ENCODE assay signal across 13 cellular contexts in the genomic region with DNA sequence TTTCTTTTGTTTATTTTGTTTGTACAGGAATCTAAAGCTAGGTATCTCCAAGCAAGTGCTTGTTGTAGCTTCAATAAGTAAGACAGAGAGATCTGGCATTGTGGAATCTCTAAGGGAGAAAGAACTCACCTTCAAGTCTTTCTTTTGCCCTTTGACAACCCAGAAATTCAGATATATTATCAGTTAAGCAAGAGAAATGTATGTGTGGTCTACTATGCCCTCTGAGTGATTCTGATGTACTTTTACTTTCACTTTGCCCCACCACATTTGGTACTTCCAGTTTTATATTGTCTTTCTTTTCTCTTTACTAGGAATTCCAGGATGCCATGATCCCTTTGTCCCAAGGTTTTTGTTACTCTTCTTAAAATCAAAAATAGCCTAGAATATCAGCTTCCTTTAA.
DNase-seq lines count a peak whose midpoint lies in the region; ATAC-seq and TF ChIP-seq lines count a peak whose summit lies in the region.
"Had no signal": no experiment of that assay in that cellular context is flagged by ENCODE, and none has a peak within 500 bp of the region (broad histone marks: within the 10 kb centered on the region; RNA-seq: fewer than 3 reads in every experiment).

No MANE protein-coding gene starts in this region.

- H3K36me3 ChIP-seq in hepatocyte (replicated peaks; ENCODE audit: insufficient read depth, low read depth) = no peaks in the 10 kb centered on the region

- H3K27ac ChIP-seq in hepatocyte = no peak overlapping the region

- no peaks in the 10 kb centered on the region for H4K20me1 ChIP-seq in hepatocyte (ENCODE audit: insufficient read depth, poor library complexity, severe bottlenecking)

- H3K27me3 ChIP-seq in hepatocyte = no peaks in the 10 kb centered on the region

- H3K4me1 ChIP-seq in hepatocyte (ENCODE audit: insufficient read depth) = no peaks in the 10 kb centered on the region

- TF ChIP-seq CTCF in hepatocyte (IDR thresholded peaks at IDR 0.05; ENCODE audit: poor library complexity) = no peak

- H3K9me2 ChIP-seq in hepatocyte (replicated peaks; ENCODE audit: insufficient read depth) = no peaks in the 10 kb centered on the region

- no peaks in the 10 kb centered on the region for H3K9me3 ChIP-seq in hepatocyte (ENCODE audit: low read depth)

- ATAC-seq in GM19463 (IDR thresholded peaks at IDR 0.05; ENCODE audit: unreplicated experiment) (peak; percentile 54), esophagus mucosa (no peak)
- ATAC-seq: activated CD8-positive, alpha-beta memory T cell treated with anti-CD3 and anti-CD28 coated beads, Interleukin-2, amount 10 ng/mL, durations not matched to agents 7 days and 5 days had no signal

- peak overlapping the region; percentile 10 for H3K4me2 ChIP-seq in hepatocyte

- no peaks in the 10 kb centered on the region for H3K79me2 ChIP-seq in hepatocyte

- no peak overlapping the region for H2AFZ ChIP-seq in hepatocyte

- no peak overlapping the region for H3K4me3 ChIP-seq in hepatocyte

- DNase-seq in DMS53 (lab: John Stamatoyannopoulos, UW) (peak; percentile 16), OCI-M1 (lab: John Stamatoyannopoulos, UW) (peak; percentile 78), hepatocyte (ENCODE audit: low spot score) (no peak), NCI-H1105 treated with DMSO at 0.1 percent for 48 hours (lab: John Stamatoyannopoulos, UW) (no peak), hypothalamus (lab: John Stamatoyannopoulos, UW) (no peak)
- no peak for DNase-seq in activated CD4-positive, alpha-beta T cell treated with anti-CD3 and anti-CD28 coated beads, Interleukin-2, amount 50 U/mL, for 1 hour
- DNase-seq: activated CD8-positive, alpha-beta memory T cell treated with anti-CD3 and anti-CD28 coated beads, Interleukin-2, amount 10 ng/mL, durations not matched to agents 7 days and 5 days; cortex of kidney; KBM-7; NCI-H2081 treated with DMSO at 0.1 percent for 48 hours; nucleus accumbens had no signal

Comparison
In these comparisons a context has a peak if more than half of its experiments do, and no peak if none do; other contexts are left out.
1. DNase-seq: peak in DMS53 (single experiment) and OCI-M1 (single experiment); none in hepatocyte (single experiment), NCI-H1105 treated with DMSO at 0.1 percent for 48 hours (single experiment), activated CD4-positive, alpha-beta T cell treated with anti-CD3 and anti-CD28 coated beads, Interleukin-2, amount 50 U/mL, for 1 hour (single experiment) and hypothalamus (0 of 51).